ENCODE assay signal across 9 cellular contexts in genomic region chr20:58228484-58229197, GRCh38. TPM values are rescaled to one million over a fixed set of nuclear protein-coding genes. Genes with fewer than 3 reads are reported as not detected.
DNase-seq lines count a peak whose midpoint lies in the region; ATAC-seq, FAIRE-seq and TF ChIP-seq lines count a peak whose summit lies in the region.
"Had no signal": no experiment of that assay in that cellular context is flagged by ENCODE, and none has a peak within 500 bp of the region (broad histone marks: within the 10 kb centered on the region; RNA-seq: fewer than 3 reads in every experiment).

ANKRD60 (minus strand) TSS chr20:58228653; CDS start chr20:58228653, 0 bp downstream.

- no peaks in the 10 kb centered on the region for H3K36me3 ChIP-seq in ES-I3 (ENCODE audit: insufficient read depth, low read length)
- H3K36me3 ChIP-seq in muscle layer of colon (ENCODE audit: insufficient read depth, low read length), result peaks cover 10% of the 10 kb centered on the region

- H3K27ac ChIP-seq in muscle layer of colon (ENCODE audit: low read depth, low read length), result no peak within 1 kb of the TSS

- no peak within 1 kb of the TSS for H3K27ac Mint-ChIP-seq in T-helper 2 cell treated with Interferon-gamma antibody and Interleukin-4, amounts not matched to agents 5 μg/mL and 100 μg/mL, for 36 hours

- H3K36me3 Mint-ChIP-seq in T-helper 2 cell treated with Interferon-gamma antibody and Interleukin-4, amounts not matched to agents 5 μg/mL and 100 μg/mL, for 36 hours (ENCODE audit: low read depth), result peaks cover 13% of the 10 kb centered on the region

- peak within 1 kb of the TSS; percentile 39 to 41 for H3K4me3 ChIP-seq in cardiac fibroblast (replicated peaks in 1 of 2; ENCODE audit: low read depth in 2 of 2, low read length in 2 of 2)
- H3K4me3 ChIP-seq in muscle layer of colon (ENCODE audit: low read depth in 1 of 2, low read length in 2 of 2), result peak within 1 kb of the TSS; percentile 33 to 36

- H3K9ac ChIP-seq in ES-I3 (ENCODE audit: low read depth, low read length) (peak within 1 kb of the TSS; percentile 64), muscle layer of colon (ENCODE audit: low read length) (no peak within 1 kb of the TSS)

- H3K4me1 ChIP-seq in ES-I3 (ENCODE audit: insufficient read depth, low read length), result no peaks in the 10 kb centered on the region
- peaks cover 7% of the 10 kb centered on the region for H3K4me1 ChIP-seq in muscle layer of colon (ENCODE audit: insufficient read depth, low read length)

- peaks cover 46% of the 10 kb centered on the region for H3K27me3 Mint-ChIP-seq in T-helper 2 cell treated with Interferon-gamma antibody and Interleukin-4, amounts not matched to agents 5 μg/mL and 100 μg/mL, for 36 hours (ENCODE audit: low read depth)

- H3K9me3 Mint-ChIP-seq in T-helper 2 cell treated with Interferon-gamma antibody and Interleukin-4, amounts not matched to agents 5 μg/mL and 100 μg/mL, for 36 hours, result no peaks in the 10 kb centered on the region

- H3K4me1 Mint-ChIP-seq in T-helper 2 cell treated with Interferon-gamma antibody and Interleukin-4, amounts not matched to agents 5 μg/mL and 100 μg/mL, for 36 hours (ENCODE audit: low read depth), result peaks cover 6% of the 10 kb centered on the region

- H3K27me3 ChIP-seq in muscle layer of colon (ENCODE audit: control insufficient read depth in 1 of 2, insufficient read depth in 2 of 2, low read length in 2 of 2), result peaks cover 28 to 31% of the 10 kb centered on the region in 2 donors

- no peak for ATAC-seq in HG02840 (IDR thresholded peaks at IDR 0.05; ENCODE audit: low FRiP score, unreplicated experiment)

- H3K9me3 ChIP-seq in ES-I3 (ENCODE audit: control insufficient read depth, insufficient read depth, low read length), result no peaks in the 10 kb centered on the region
- no peaks in the 10 kb centered on the region for H3K9me3 ChIP-seq in muscle layer of colon (ENCODE audit: low read length)

- peak within 1 kb of the TSS; percentile 46 for H3K4me3 Mint-ChIP-seq in T-helper 2 cell treated with Interferon-gamma antibody and Interleukin-4, amounts not matched to agents 5 μg/mL and 100 μg/mL, for 36 hours

- no peak for FAIRE-seq in GM12892 (lab: Jason Lieb, UNC)
- FAIRE-seq: keratinocyte had no signal

- TF ChIP-seq CTCF in cardiac fibroblast (IDR thresholded peaks at IDR 0.05; ENCODE audit: low read depth, low read length), result no peak

- peak; percentile 62 for DNase-seq in T-helper 2 cell treated with Interferon-gamma antibody and Interleukin-4, amounts not matched to agents 5 μg/mL and 100 μg/mL, for 36 hours (ENCODE audit: low spot score)
- DNase-seq in cardiac fibroblast (ENCODE audit: low read depth in 2 of 2) (peak in 1 of 2 donors; percentile 73), GF-D8 (lab: John Stamatoyannopoulos, UW) (no peak), NCI-H510A treated with DMSO at 0.1 percent for 48 hours (lab: John Stamatoyannopoulos, UW) (no peak), GM12892 (ENCODE audit: insufficient read length) (no peak)

- TF ChIP-seq POLR2A in GM12892 (IDR thresholded peaks at IDR 0.05; ENCODE audit: low read depth, low read length), result no peak

RNA-seq across cellular contexts. Expression of gene ANKRD60, which starts in this region (rescaled TPM):
- polyA plus RNA-seq in GM12892 (2012; ENCODE audit: missing spikeins), result not detected
- polyA plus RNA-seq: keratinocyte had no signal
